Comparison of ENCODE assay signal across 8 cellular contexts in genomic region chr2:42663106-42663755, GRCh38.
DNase-seq lines count a peak whose midpoint lies in the region; ATAC-seq, FAIRE-seq and TF ChIP-seq lines count a peak whose summit lies in the region.

No MANE protein-coding gene starts in this region.

- H3K36me3 Mint-ChIP-seq in naive thymus-derived CD4-positive, alpha-beta T cell = peaks cover 0 to 20% (median 5%) of the 10 kb centered on the region in 5 donors

- POLR2A ChIA-PET in naive thymus-derived CD4-positive, alpha-beta T cell (lab: Charles Lee) = interaction anchor here (0.8 to 2.3 kb wide), 4 partner anchors 12 to 151 kb away, joined by 3 to 9 read pairs (median 4); no protein-coding TSS in a partner anchor

- peaks cover 0 to 5% of the 10 kb centered on the region in 2 donors for H3K4me1 ChIP-seq in naive thymus-derived CD4-positive, alpha-beta T cell (ENCODE audit: control insufficient read depth in 2 of 2, insufficient read depth in 2 of 2, low read length in 2 of 2)

- peaks cover 8 to 60% (median 25%) of the 10 kb centered on the region in 7 donors for H3K4me1 Mint-ChIP-seq in naive thymus-derived CD4-positive, alpha-beta T cell

- H3K9me3 ChIP-seq in naive thymus-derived CD4-positive, alpha-beta T cell (ENCODE audit: control insufficient read depth in 2 of 3, low read length in 3 of 3) = no peaks in the 10 kb centered on the region

- peak; percentile 87 for ATAC-seq in GM21360 (IDR thresholded peaks at IDR 0.05; ENCODE audit: unreplicated experiment)
- peak; percentile 96 for ATAC-seq in naive thymus-derived CD4-positive, alpha-beta T cell
- ATAC-seq in stimulated activated naive CD8-positive, alpha-beta T cell treated with anti-CD3 and anti-CD28 coated beads, Interleukin-15, Interleukin-2, amounts not matched to agents 100 U/mL and 50 U/mL, for 24 hours = peak; percentile 92

- intact Hi-C loops in naive thymus-derived CD4-positive, alpha-beta T cell (cut with micrococcal nuclease) = loop anchor here (1.0 to 5.0 kb wide), 14 partner anchors 11 to 822 kb away; partner anchors contain the start of genes MTA3 (in 2 of the 2) and COX7A2L (in 1 of the 2)

- no peak overlapping the region for H3K27ac ChIP-seq in epithelial cell of prostate
- H3K27ac ChIP-seq in naive thymus-derived CD4-positive, alpha-beta T cell (ENCODE audit: low read depth, low read length) = peak overlapping the region; percentile 43

- no peak overlapping the region for H3K4me3 ChIP-seq in naive thymus-derived CD4-positive, alpha-beta T cell (ENCODE audit: low read length)

- DNase-seq in D721Med (ENCODE audit: insufficient read length, low spot score) = peak; percentile 33
- peak; percentile 24 for DNase-seq in HS-5 (ENCODE audit: low read depth)
- DNase-seq in NOMO-1 (lab: John Stamatoyannopoulos, UW; ENCODE audit: unreplicated experiment in 2 of 2) = peak; percentile 57 to 66
- peak; percentile 36 for DNase-seq in activated CD8-positive, alpha-beta memory T cell treated with anti-CD3 and anti-CD28 coated beads, Interleukin-2, amount 50 U/mL, for 1 hour (ENCODE audit: extremely low read depth)
- DNase-seq in epithelial cell of prostate (ENCODE audit: low read depth, low spot score) = peak; percentile 2
- peak; percentile 26 to 85 (median 75) for DNase-seq in naive thymus-derived CD4-positive, alpha-beta T cell
- peak; percentile 59 for DNase-seq in stimulated activated naive CD8-positive, alpha-beta T cell treated with anti-CD3 and anti-CD28 coated beads, Interleukin-15, Interleukin-2, amounts not matched to agents 100 U/mL and 50 U/mL, for 24 hours

- H3K9me3 Mint-ChIP-seq in naive thymus-derived CD4-positive, alpha-beta T cell = no peaks in the 10 kb centered on the region

- no peaks in the 10 kb centered on the region for H3K27me3 ChIP-seq in naive thymus-derived CD4-positive, alpha-beta T cell (ENCODE audit: control insufficient read depth in 2 of 2, insufficient read depth in 2 of 2, low read length in 2 of 2)

- H3K36me3 ChIP-seq in naive thymus-derived CD4-positive, alpha-beta T cell (ENCODE audit: control insufficient read depth in 2 of 3, insufficient read depth in 3 of 3, low read length in 3 of 3) = no peaks in the 10 kb centered on the region

- H3K4me3 Mint-ChIP-seq in naive thymus-derived CD4-positive, alpha-beta T cell = peak overlapping the region in 7 of 10 donors; percentile 31 to 69 (median 53)

- CTCF ChIA-PET in naive thymus-derived CD4-positive, alpha-beta T cell (lab: Charles Lee) = interaction anchor here (0.6 to 3.1 kb wide), 21 partner anchors 9 to 795 kb away, joined by 3 to 21 read pairs (median 4); partner anchors contain the start of gene KCNG3

- peak; percentile 6 for FAIRE-seq in D721Med (lab: Jason Lieb, UNC)

- H3K27ac Mint-ChIP-seq in naive thymus-derived CD4-positive, alpha-beta T cell = peak overlapping the region in 8 of 9 donors; percentile 29 to 95 (median 83)

- no peaks in the 10 kb centered on the region for H3K27me3 Mint-ChIP-seq in naive thymus-derived CD4-positive, alpha-beta T cell

- TF ChIP-seq CTCF in D721Med (IDR thresholded peaks at IDR 0.05; ENCODE audit: insufficient read depth, missing control alignments) = peak; percentile 99

Comparison
In these comparisons a context has a peak if more than half of its experiments do, and no peak if none do; other contexts are left out.
1. DNase-seq: peak in every context shown above with its lines; median percentile 75 in naive thymus-derived CD4-positive, alpha-beta T cell; 62 in NOMO-1; 59 in stimulated activated naive CD8-positive, alpha-beta T cell treated with anti-CD3 and anti-CD28 coated beads, Interleukin-15, Interleukin-2, amounts not matched to agents 100 U/mL and 50 U/mL, for 24 hours; 36 in activated CD8-positive, alpha-beta memory T cell treated with anti-CD3 and anti-CD28 coated beads, Interleukin-2, amount 50 U/mL, for 1 hour; 33 in D721Med; 24 in HS-5; 2 in epithelial cell of prostate.